27 cellular contexts compared by ENCODE assay signal in genomic region chr20:19363439-19363838, GRCh38.
"Had no signal": no experiment of that assay in that cellular context is flagged by ENCODE, and none has a peak within 500 bp of the region (broad histone marks: within the 10 kb centered on the region; RNA-seq: fewer than 3 reads in every experiment).

No MANE protein-coding gene starts in this region.

- H3K4me1 Mint-ChIP-seq: naive thymus-derived CD4-positive, alpha-beta T cell; natural killer cell; neural crest cell; stimulated activated effector memory CD8-positive, alpha-beta T cell treated with anti-CD3 and anti-CD28 coated beads, Interleukin-12 subunit alpha, Interleukin-12 subunit beta, amount 100 ng/mL, for 72 hours; stimulated activated naive B cell treated with anti-CD40 and anti-IgM and Interleukin-4, amounts not matched to agents 10 μg/mL and 1 μg/mL and 100 μg/mL, for 72 hours had no signal

- ATAC-seq: naive thymus-derived CD4-positive, alpha-beta T cell; natural killer cell; pancreas; right lobe of liver; stimulated activated effector memory CD8-positive, alpha-beta T cell treated with anti-CD3 and anti-CD28 coated beads, Interleukin-12 subunit alpha, Interleukin-12 subunit beta, amount 100 ng/mL, for 72 hours; stimulated activated naive B cell treated with anti-CD40 and anti-IgM and Interleukin-4, amounts not matched to agents 10 μg/mL and 1 μg/mL and 100 μg/mL, for 72 hours; upper lobe of right lung had no signal

- H3K27ac Mint-ChIP-seq: naive thymus-derived CD4-positive, alpha-beta T cell; natural killer cell; nephron progenitor cell; stimulated activated effector memory CD8-positive, alpha-beta T cell treated with anti-CD3 and anti-CD28 coated beads, Interleukin-12 subunit alpha, Interleukin-12 subunit beta, amount 100 ng/mL, for 72 hours; stimulated activated naive B cell treated with anti-CD40 and anti-IgM and Interleukin-4, amounts not matched to agents 10 μg/mL and 1 μg/mL and 100 μg/mL, for 72 hours; stimulated activated naive CD8-positive, alpha-beta T cell treated with anti-CD3 and anti-CD28 coated beads, Interleukin-15, Interleukin-2, amounts not matched to agents 100 ng/mL and 50 ng/mL, for 24 hours; type B pancreatic cell had no signal

- H3K36me3 Mint-ChIP-seq: naive thymus-derived CD4-positive, alpha-beta T cell; natural killer cell; stimulated activated effector memory CD8-positive, alpha-beta T cell treated with anti-CD3 and anti-CD28 coated beads, Interleukin-12 subunit alpha, Interleukin-12 subunit beta, amount 100 ng/mL, for 72 hours; stimulated activated naive B cell treated with anti-CD40 and anti-IgM and Interleukin-4, amounts not matched to agents 10 μg/mL and 1 μg/mL and 100 μg/mL, for 72 hours; type B pancreatic cell had no signal

- H3K4me2 ChIP-seq: smooth muscle cell had no signal

- H3K4me1 ChIP-seq: pancreas, prostate gland, right lobe of liver, stomach, transverse colon, upper lobe of right lung, uterus had no signal

- H3K27ac ChIP-seq: neutrophil, pancreas, prostate gland, right lobe of liver, skin epidermis, stomach, thoracic aorta, tibial artery, transverse colon, upper lobe of right lung, uterus had no signal

- DNase-seq: naive thymus-derived CD4-positive, alpha-beta T cell; natural killer cell; nephron progenitor cell; nucleus accumbens; pancreas; right cardiac atrium; right lobe of liver; stimulated activated CD4-positive, alpha-beta T cell treated with anti-CD3 and anti-CD28 coated beads, Interleukin-15, amount 100 ng/mL, for 24 hours; stimulated activated CD4-positive, alpha-beta T cell treated with anti-CD3 and anti-CD28 coated beads, Interleukin-2, amount 100 ng/mL, for 24 hours; stimulated activated CD4-positive, alpha-beta T cell treated with anti-CD3 and anti-CD28 coated beads, Interleukin-2, amount 100 ng/mL, for 48 hours; stimulated activated CD4-positive, alpha-beta T cell treated with anti-CD3 and anti-CD28 coated beads, Interleukin-4, amount 100 ng/mL, for 24 hours; stimulated activated naive B cell treated with anti-CD40 and anti-IgM and Interleukin-4, amounts not matched to agents 10 μg/mL and 1 μg/mL and 100 μg/mL, for 72 hours; stimulated activated naive CD4-positive, alpha-beta T cell treated with Interleukin-2 at 50 U/mL for 16 hours; stomach; tibial artery; transverse colon; upper lobe of right lung; uterus had no signal

- H3K4me3 Mint-ChIP-seq: naive thymus-derived CD4-positive, alpha-beta T cell; natural killer cell; nephron progenitor cell; neural crest cell; stimulated activated effector memory CD8-positive, alpha-beta T cell treated with anti-CD3 and anti-CD28 coated beads, Interleukin-12 subunit alpha, Interleukin-12 subunit beta, amount 100 ng/mL, for 72 hours; stimulated activated naive B cell treated with anti-CD40 and anti-IgM and Interleukin-4, amounts not matched to agents 10 μg/mL and 1 μg/mL and 100 μg/mL, for 72 hours; stimulated activated naive CD8-positive, alpha-beta T cell treated with anti-CD3 and anti-CD28 coated beads, Interleukin-15, Interleukin-2, amounts not matched to agents 100 ng/mL and 50 ng/mL, for 24 hours; type B pancreatic cell had no signal

- H3K27me3 ChIP-seq: neutrophil, pancreas, right lobe of liver, stomach, tibial artery, transverse colon, upper lobe of right lung, uterus had no signal

- H3K36me3 ChIP-seq: neutrophil, pancreas, prostate gland, right lobe of liver, stomach, thoracic aorta, tibial artery, transverse colon, upper lobe of right lung, uterus had no signal

- H3K9me3 ChIP-seq: neutrophil, pancreas, prostate gland, right lobe of liver, stomach, thoracic aorta, tibial artery, transverse colon, upper lobe of right lung, uterus had no signal

- H3K4me3 ChIP-seq: pancreas, prostate gland, right lobe of liver, skin epidermis, smooth muscle cell, stomach, thoracic aorta, tibial artery, transverse colon, upper lobe of right lung, uterus had no signal

- H3K9me3 Mint-ChIP-seq: natural killer cell; nephron progenitor cell; neural crest cell; stimulated activated effector memory CD8-positive, alpha-beta T cell treated with anti-CD3 and anti-CD28 coated beads, Interleukin-12 subunit alpha, Interleukin-12 subunit beta, amount 100 ng/mL, for 72 hours; stimulated activated naive B cell treated with anti-CD40 and anti-IgM and Interleukin-4, amounts not matched to agents 10 μg/mL and 1 μg/mL and 100 μg/mL, for 72 hours; stimulated activated naive CD8-positive, alpha-beta T cell treated with anti-CD3 and anti-CD28 coated beads, Interleukin-15, Interleukin-2, amounts not matched to agents 100 ng/mL and 50 ng/mL, for 24 hours had no signal

- H3K27me3 Mint-ChIP-seq: stimulated activated naive CD8-positive, alpha-beta T cell treated with anti-CD3 and anti-CD28 coated beads, Interleukin-15, Interleukin-2, amounts not matched to agents 100 ng/mL and 50 ng/mL, for 24 hours; type B pancreatic cell had no signal
